1 cellular context compared by ENCODE assay signal in genomic region chr19:50202399-50202798, GRCh38.
TF ChIP-seq lines count a peak whose summit lies in the region.

No MANE protein-coding gene starts in this region.

TF ChIP-seq in HCT116, 20 proteins besides CTCF, POLR2A, EP300 and RAD21 (continued from another document):
- TF ChIP-seq EGR1 (IDR thresholded peaks at IDR 0.05; ENCODE audit: low read depth) (no peak), SIN3A (IDR thresholded peaks at IDR 0.05; ENCODE audit: low read depth) (no peak), CEBPB (IDR thresholded peaks at IDR 0.05; ENCODE audit: low read depth) (no peak), FOSL1 (IDR thresholded peaks at IDR 0.05; ENCODE audit: low read depth) (no peak), EZH2phosphoT487 (IDR thresholded peaks at IDR 0.05; ENCODE audit: borderline replicate concordance) (no peak)
